Comparison of ENCODE assay signal across 20 cellular contexts in the genomic region with DNA sequence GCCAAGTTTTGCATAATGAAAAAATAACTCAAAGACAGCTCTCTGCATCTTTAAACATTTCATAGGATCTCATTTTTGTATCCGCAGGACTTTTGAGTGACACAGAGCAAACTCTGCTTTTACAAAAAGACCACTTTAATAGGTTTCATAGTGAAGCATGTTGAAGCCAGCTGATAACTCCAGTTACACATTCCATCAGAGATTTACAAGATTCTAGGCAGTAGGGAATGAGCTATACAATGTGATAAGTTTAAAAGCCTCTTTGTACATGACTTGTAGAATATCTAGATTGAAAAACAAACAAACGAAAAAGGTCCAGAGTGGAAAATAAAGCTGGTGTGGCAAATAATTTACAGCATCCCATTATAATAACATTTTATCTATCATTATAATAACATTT. TPM values are rescaled to one million over a fixed set of nuclear protein-coding genes. Genes with fewer than 3 reads are reported as not detected.
DNase-seq lines count a peak whose midpoint lies in the region; ATAC-seq and TF ChIP-seq lines count a peak whose summit lies in the region.
"Had no signal": no experiment of that assay in that cellular context is flagged by ENCODE, and none has a peak within 500 bp of the region (broad histone marks: within the 10 kb centered on the region; RNA-seq: fewer than 3 reads in every experiment).

No MANE protein-coding gene starts in this region.

- H3K4me1 ChIP-seq in heart right ventricle, result peaks cover 0 to 48% (median 16%) of the 10 kb centered on the region in 9 donors
- H3K4me1 ChIP-seq in fibroblast of lung (ENCODE audit: control insufficient read depth, extremely low read depth, insufficient read depth, low read length), result no peaks in the 10 kb centered on the region
- peaks cover 54% of the 10 kb centered on the region for H3K4me1 ChIP-seq in neural progenitor cell
- H3K4me1 ChIP-seq in aorta (ENCODE audit: control insufficient read depth in 1 of 2, insufficient read depth in 2 of 2, low read length in 2 of 2), result peaks cover 3 to 8% of the 10 kb centered on the region in 2 donors

- 49 to 57% methylated on average over 2 of the region's 2 CpGs for WGBS in heart right ventricle, 2 donors
- 3 to 5% methylated on average over 2 of the region's 2 CpGs for WGBS in aorta, 2 donors

- DNase-seq in heart right ventricle (no peak), left ventricle myocardium superior (no peak), fibroblast of lung (ENCODE audit: low read depth in 2 of 2) (no peak), neural progenitor cell (ENCODE audit: low spot score) (peak; percentile 11), aorta (no peak), epidermal melanocyte (ENCODE audit: insufficient read length, low spot score) (no peak), HUDEP-2 (lab: John Stamatoyannopoulos, UW; ENCODE audit: unreplicated experiment in 76 of 76) (no peak), NCI-H1436 treated with DMSO at 0.1 percent for 48 hours (lab: John Stamatoyannopoulos, UW) (no peak)
- DNase-seq: activated naive CD4-positive, alpha-beta T cell treated with anti-CD3 and anti-CD28 coated beads, Interleukin-2, amount 50 U/mL, for 16 hours; activated T-cell treated with anti-CD3 and anti-CD28 coated beads for 4 hours; CD4-positive, CD25-positive, alpha-beta regulatory T cell; DMS79; endodermal cell; gastrocnemius medialis; mucosa of descending colon; NCI-H187; NCI-H446; SHP77 had no signal

- peak overlapping the region; percentile 99 for H3K4me3 Mint-ChIP-seq in neural progenitor cell
- H3K4me3 Mint-ChIP-seq: CD4-positive, CD25-positive, alpha-beta regulatory T cell; endodermal cell had no signal

- H3K79me2 ChIP-seq in fibroblast of lung (ENCODE audit: control insufficient read depth, insufficient read depth, low read length), result peaks cover 29% of the 10 kb centered on the region
- peaks cover 50% of the 10 kb centered on the region for H3K79me2 ChIP-seq in neural progenitor cell (ENCODE audit: low read depth)

- H2AFZ ChIP-seq in fibroblast of lung (ENCODE audit: low read length) (no peak overlapping the region), neural progenitor cell (replicated peaks) (no peak overlapping the region)

- H3K4me1 Mint-ChIP-seq in neural progenitor cell, result peaks cover 40% of the 10 kb centered on the region

- H3K36me3 ChIP-seq in heart right ventricle, result no peaks in the 10 kb centered on the region
- H3K36me3 ChIP-seq in fibroblast of lung (ENCODE audit: control insufficient read depth, insufficient read depth, low read length), result peaks cover 1% of the 10 kb centered on the region
- no peaks in the 10 kb centered on the region for H3K36me3 ChIP-seq in neural progenitor cell
- no peaks in the 10 kb centered on the region for H3K36me3 ChIP-seq in aorta (ENCODE audit: control insufficient read depth in 1 of 2, insufficient read depth in 2 of 2, low read length in 1 of 2)
- H3K36me3 ChIP-seq: gastrocnemius medialis had no signal

- no peaks in the 10 kb centered on the region for H3K9me3 Mint-ChIP-seq in neural progenitor cell
- H3K9me3 Mint-ChIP-seq: endodermal cell had no signal

- peaks cover 10% of the 10 kb centered on the region for H3K27me3 Mint-ChIP-seq in neural progenitor cell (ENCODE audit: insufficient read depth, low read depth)

- H3K27ac ChIP-seq in heart right ventricle (peak overlapping the region in 1 of 10 donors; percentile 90), fibroblast of lung (ENCODE audit: insufficient read depth, low read length) (no peak overlapping the region), neural progenitor cell (no peak overlapping the region), aorta (ENCODE audit: low read depth in 1 of 2, low read length in 2 of 2) (no peak overlapping the region)
- H3K27ac ChIP-seq: A549, gastrocnemius medialis had no signal

- peak overlapping the region in 8 of 10 donors; percentile 57 to 82 (median 71) for H3K4me3 ChIP-seq in heart right ventricle
- H3K4me3 ChIP-seq in fibroblast of lung (replicated peaks in 1 of 4; ENCODE audit: control extremely low read depth in 1 of 4, insufficient read depth in 1 of 4, low read depth in 3 of 4, low read length in 4 of 4), result peak overlapping the region; percentile 76 to 84 (median 81)
- peak overlapping the region; percentile 73 for H3K4me3 ChIP-seq in neural progenitor cell
- H3K4me3 ChIP-seq in aorta (ENCODE audit: low read length in 2 of 2), result peak overlapping the region; percentile 79 to 82
- H3K4me3 ChIP-seq: A549, mucosa of descending colon had no signal

- H3K9me3 ChIP-seq in heart right ventricle, result no peaks in the 10 kb centered on the region
- H3K9me3 ChIP-seq in fibroblast of lung (ENCODE audit: control insufficient read depth, insufficient read depth, low read depth, low read length), result no peaks in the 10 kb centered on the region
- no peaks in the 10 kb centered on the region for H3K9me3 ChIP-seq in neural progenitor cell (ENCODE audit: low read depth)
- H3K9me3 ChIP-seq in aorta (ENCODE audit: control insufficient read depth, low read length), result no peaks in the 10 kb centered on the region
- H3K9me3 ChIP-seq: A549, gastrocnemius medialis, mucosa of descending colon had no signal

- no peaks in the 10 kb centered on the region for H4K20me1 ChIP-seq in fibroblast of lung (ENCODE audit: control insufficient read depth, extremely low read depth, insufficient read depth, low read length)
- H4K20me1 ChIP-seq in neural progenitor cell (ENCODE audit: low read depth), result no peaks in the 10 kb centered on the region

- H3K4me2 ChIP-seq in fibroblast of lung (ENCODE audit: extremely low read depth, insufficient read depth, low read length), result peak overlapping the region; percentile 92
- peak overlapping the region; percentile 96 for H3K4me2 ChIP-seq in neural progenitor cell
- H3K4me2 ChIP-seq: A549 had no signal

- H3K36me3 Mint-ChIP-seq in neural progenitor cell, result no peaks in the 10 kb centered on the region
- H3K36me3 Mint-ChIP-seq: CD4-positive, CD25-positive, alpha-beta regulatory T cell had no signal

- no peak for ATAC-seq in heart right ventricle
- ATAC-seq in left ventricle myocardium superior, result no peak
- ATAC-seq in aorta (ENCODE audit: low FRiP score), result no peak
- ATAC-seq: A549, gastrocnemius medialis, mucosa of descending colon had no signal

- H3K9ac ChIP-seq in fibroblast of lung (ENCODE audit: insufficient read depth, low read length) (no peak overlapping the region), neural progenitor cell (no peak overlapping the region)

- intact Hi-C loops in heart right ventricle (cut with DNase I), result loop anchor here in 4 of 10 donors (5.0 to 10.0 kb wide), 6 partner anchors 158 to 618 kb away; partner anchors contain the start of gene CSTF2T (in 2 of the 4)
- intact Hi-C loops in left ventricle myocardium superior (cut with micrococcal nuclease), result no loop called here
- intact Hi-C loops in aorta (cut with DNase I), result loop anchor here (5.0 to 10.0 kb wide), 6 partner anchors 62 to 628 kb away; no protein-coding TSS in a partner anchor

- peaks cover 37% of the 10 kb centered on the region for H3F3A ChIP-seq in neural progenitor cell (ENCODE audit: low read depth)

- peaks cover 0 to 42% (median 0%) of the 10 kb centered on the region in 7 donors for H3K27me3 ChIP-seq in heart right ventricle
- H3K27me3 ChIP-seq in fibroblast of lung (ENCODE audit: control insufficient read depth, insufficient read depth, low read length), result no peaks in the 10 kb centered on the region
- H3K27me3 ChIP-seq in neural progenitor cell, result peaks cover 9% of the 10 kb centered on the region
- no peaks in the 10 kb centered on the region for H3K27me3 ChIP-seq in aorta (ENCODE audit: control insufficient read depth in 1 of 2, insufficient read depth in 2 of 2, low read length in 1 of 2)
- H3K27me3 ChIP-seq: gastrocnemius medialis had no signal

- TF ChIP-seq CTCF in heart right ventricle (IDR thresholded peaks at IDR 0.05) (no peak), fibroblast of lung (conservative IDR thresholded peaks at IDR 0.05 in 1 of 2, IDR thresholded peaks at IDR 0.05 in 1 of 2; ENCODE audit: low read depth in 1 of 2, low read length in 2 of 2) (no peak), neural progenitor cell (IDR thresholded peaks at IDR 0.05) (no peak)

- H3K27ac Mint-ChIP-seq in neural progenitor cell, result no peak overlapping the region
- H3K27ac Mint-ChIP-seq: CD4-positive, CD25-positive, alpha-beta regulatory T cell; endodermal cell had no signal

RNA-seq across cellular contexts. Expression of gene PRKG1, which starts 2.2 kb away (rescaled TPM):
- total RNA-seq in heart right ventricle (10 to 100 TPM; 25.2 to 48.1 (median 32.1) TPM), left ventricle myocardium superior (24.9 TPM), fibroblast of lung (60.1 and 71.8 TPM in 2 replicates), neural progenitor cell (ENCODE audit: low replicate concordance) (22.7 and 26.4 TPM in 2 replicates), aorta (100 to 1,000 TPM; 153 to 199 TPM)
- polyA plus RNA-seq in heart right ventricle (10 to 100 TPM in 1 of 2 donors, 1 to 10 TPM in 1; 3.8 to 10.8 TPM), fibroblast of lung (20.9 and 45.8 TPM in 2 replicates), aorta (10 to 100 TPM; 26.2 to 35.7 TPM)
- 18.1 and 46.0 TPM in 2 replicates for polyA plus RNA-seq in fibroblast of lung (2012)
- 8.4 and 22.6 TPM in 2 replicates for polyA minus RNA-seq in fibroblast of lung (ENCODE audit: low replicate concordance)
- total RNA-seq: T-helper 2 cell treated with Interferon-gamma antibody and Interleukin-4, amounts not matched to agents 100 ng/mL and 5 ng/mL, for 36 hours had no signal
- polyA plus RNA-seq: A549; CD4-positive, CD25-positive, alpha-beta regulatory T cell had no signal
